In the genomic region with DNA sequence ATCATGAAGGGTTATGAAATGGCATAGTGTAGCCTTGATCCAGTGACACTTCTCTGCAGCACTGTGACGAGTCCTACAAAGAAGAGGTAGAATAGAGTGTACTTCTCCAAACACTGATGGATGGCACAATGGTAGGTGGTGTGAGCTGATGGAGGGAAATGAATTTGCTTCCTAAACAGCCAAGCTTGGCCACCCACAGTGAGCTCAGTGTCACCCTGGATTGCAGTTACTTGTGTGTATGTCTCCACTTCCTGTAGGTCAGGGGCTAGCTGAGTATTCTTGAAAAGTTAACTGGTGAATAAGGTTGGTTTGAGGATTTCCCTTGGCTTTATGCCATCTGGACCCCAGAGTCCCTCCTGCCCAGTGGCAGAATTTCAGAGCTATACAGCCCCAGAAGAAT, we compare ENCODE assay signal across 2 cellular contexts.
TF ChIP-seq lines count a peak whose summit lies in the region.

No MANE protein-coding gene starts in this region.

TF ChIP-seq in IMR-90, 13 proteins besides CTCF, POLR2A, EP300 and RAD21 (continued from another document):
- TF ChIP-seq, protein P1, sequence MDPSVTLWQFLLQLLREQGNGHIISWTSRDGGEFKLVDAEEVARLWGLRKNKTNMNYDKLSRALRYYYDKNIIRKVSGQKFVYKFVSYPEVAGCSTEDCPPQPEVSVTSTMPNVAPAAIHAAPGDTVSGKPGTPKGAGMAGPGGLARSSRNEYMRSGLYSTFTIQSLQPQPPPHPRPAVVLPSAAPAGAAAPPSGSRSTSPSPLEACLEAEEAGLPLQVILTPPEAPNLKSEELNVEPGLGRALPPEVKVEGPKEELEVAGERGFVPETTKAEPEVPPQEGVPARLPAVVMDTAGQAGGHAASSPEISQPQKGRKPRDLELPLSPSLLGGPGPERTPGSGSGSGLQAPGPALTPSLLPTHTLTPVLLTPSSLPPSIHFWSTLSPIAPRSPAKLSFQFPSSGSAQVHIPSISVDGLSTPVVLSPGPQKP (IDR thresholded peaks at IDR 0.05; ENCODE audit: borderline replicate concordance, low read depth, low read length), result no peak

TF ChIP-seq in WTC11, 78 proteins besides CTCF, POLR2A, EP300 and RAD21 (continued from another document):
- TF ChIP-seq, protein P2, sequence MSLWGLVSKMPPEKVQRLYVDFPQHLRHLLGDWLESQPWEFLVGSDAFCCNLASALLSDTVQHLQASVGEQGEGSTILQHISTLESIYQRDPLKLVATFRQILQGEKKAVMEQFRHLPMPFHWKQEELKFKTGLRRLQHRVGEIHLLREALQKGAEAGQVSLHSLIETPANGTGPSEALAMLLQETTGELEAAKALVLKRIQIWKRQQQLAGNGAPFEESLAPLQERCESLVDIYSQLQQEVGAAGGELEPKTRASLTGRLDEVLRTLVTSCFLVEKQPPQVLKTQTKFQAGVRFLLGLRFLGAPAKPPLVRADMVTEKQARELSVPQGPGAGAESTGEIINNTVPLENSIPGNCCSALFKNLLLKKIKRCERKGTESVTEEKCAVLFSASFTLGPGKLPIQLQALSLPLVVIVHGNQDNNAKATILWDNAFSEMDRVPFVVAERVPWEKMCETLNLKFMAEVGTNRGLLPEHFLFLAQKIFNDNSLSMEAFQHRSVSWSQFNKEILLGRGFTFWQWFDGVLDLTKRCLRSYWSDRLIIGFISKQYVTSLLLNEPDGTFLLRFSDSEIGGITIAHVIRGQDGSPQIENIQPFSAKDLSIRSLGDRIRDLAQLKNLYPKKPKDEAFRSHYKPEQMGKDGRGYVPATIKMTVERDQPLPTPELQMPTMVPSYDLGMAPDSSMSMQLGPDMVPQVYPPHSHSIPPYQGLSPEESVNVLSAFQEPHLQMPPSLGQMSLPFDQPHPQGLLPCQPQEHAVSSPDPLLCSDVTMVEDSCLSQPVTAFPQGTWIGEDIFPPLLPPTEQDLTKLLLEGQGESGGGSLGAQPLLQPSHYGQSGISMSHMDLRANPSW (CRISPR knock-in tag; conservative IDR thresholded peaks at IDR 0.05; ENCODE audit: low read depth), result no peak
- TF ChIP-seq NR2C2 (CRISPR knock-in tag; IDR thresholded peaks at IDR 0.05) (no peak), NFYB (CRISPR knock-in tag; conservative IDR thresholded peaks at IDR 0.05; ENCODE audit: low read depth) (no peak)
